In the genomic region with DNA sequence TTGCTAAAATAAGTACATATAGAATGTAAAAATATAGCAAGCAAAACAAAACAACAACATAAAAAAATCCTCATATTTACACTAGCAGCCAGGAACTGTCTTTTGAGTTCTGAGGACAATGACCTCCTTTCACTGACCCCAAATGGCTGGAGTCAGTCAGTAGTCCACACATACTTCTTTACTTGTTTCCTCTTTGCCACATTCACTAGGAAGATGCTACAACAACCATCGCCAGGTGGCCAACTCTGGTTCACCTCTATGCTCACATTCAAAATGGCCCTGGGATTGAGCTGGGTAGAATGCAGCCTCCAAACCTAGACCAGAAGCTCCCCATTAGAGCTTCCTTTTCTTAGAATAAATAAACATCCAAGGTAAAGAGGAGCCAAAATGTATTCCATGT, we compare ENCODE assay signal across 6 cellular contexts.
"Had no signal": no experiment of that assay in that cellular context is flagged by ENCODE, and none has a peak within 500 bp of the region (broad histone marks: within the 10 kb centered on the region; RNA-seq: fewer than 3 reads in every experiment).

No MANE protein-coding gene starts in this region.

- ATAC-seq: K562 had no signal

- H3K4me3 ChIP-seq: K562 had no signal

- H3K27ac ChIP-seq: HL-60 had no signal

- DNase-seq: IMR-90, KBM-7, KG1 had no signal

- FAIRE-seq: HTR-8/SVneo, K562 had no signal
